Comparison of ENCODE assay signal across 17 cellular contexts in the genomic region with DNA sequence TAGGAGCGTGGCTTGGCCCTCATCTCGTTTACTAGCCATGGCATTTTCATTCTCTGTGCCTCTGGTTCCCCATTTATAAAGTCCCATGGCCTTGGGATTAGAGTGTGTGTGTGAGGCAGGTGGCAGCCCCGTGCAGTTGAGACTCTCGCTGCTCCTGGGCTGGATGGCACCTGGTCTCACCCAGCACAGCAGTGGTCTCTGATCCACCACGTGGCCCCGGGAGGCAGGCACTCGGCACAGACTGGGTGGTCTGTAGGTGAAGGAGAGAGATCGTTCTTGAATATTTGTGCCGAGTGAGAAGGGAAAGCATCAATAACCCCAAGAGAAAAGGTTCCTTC. TPM values are rescaled to one million over a fixed set of nuclear protein-coding genes. Genes with fewer than 3 reads are reported as not detected.
DNase-seq lines count a peak whose midpoint lies in the region; ATAC-seq and TF ChIP-seq lines count a peak whose summit lies in the region.
"Had no signal": no experiment of that assay in that cellular context is flagged by ENCODE, and none has a peak within 500 bp of the region (broad histone marks: within the 10 kb centered on the region; RNA-seq: fewer than 3 reads in every experiment).

No MANE protein-coding gene starts in this region.

- TF ChIP-seq POLR2A in suprapubic skin (IDR thresholded peaks at IDR 0.05), result no peak

- peak overlapping the region; percentile 67; the same call in 1 of the 2 replicates for H3K27ac Mint-ChIP-seq in WTC11
- H3K27ac Mint-ChIP-seq: activated CD4-positive, alpha-beta T cell treated with anti-CD3 and anti-CD28 coated beads, Interleukin-2, amount 10 ng/mL, durations not matched to agents 24 days and 14 days; activated naive CD8-positive, alpha-beta T cell treated with anti-CD3 and anti-CD28 coated beads, Interleukin-2, amount 50 U/mL, for 24 hours; activated T-cell treated with anti-CD3 and anti-CD28 coated beads, Interleukin-2, amount 50 U/mL, for 24 hours; T-helper 2 cell treated with Interferon-gamma antibody and Interleukin-4, amounts not matched to agents 5 μg/mL and 100 μg/mL, for 36 hours had no signal

- 0 out of 2 replicates have a peak overlapping the region, but pooled peaks have one; percentile 30 for H3K4me3 ChIP-seq in GM23248
- no peak overlapping the region for H3K4me3 ChIP-seq in suprapubic skin

- no peaks in the 10 kb centered on the region for H3K9me3 Mint-ChIP-seq in WTC11
- H3K9me3 Mint-ChIP-seq: activated CD4-positive, alpha-beta T cell treated with anti-CD3 and anti-CD28 coated beads, Interleukin-2, amount 10 ng/mL, durations not matched to agents 24 days and 14 days; activated naive CD8-positive, alpha-beta T cell treated with anti-CD3 and anti-CD28 coated beads, Interleukin-2, amount 50 U/mL, for 24 hours; activated T-cell treated with anti-CD3 and anti-CD28 coated beads, Interleukin-2, amount 50 U/mL, for 24 hours; T-helper 2 cell treated with Interferon-gamma antibody and Interleukin-4, amounts not matched to agents 5 μg/mL and 100 μg/mL, for 36 hours had no signal

- no peaks in the 10 kb centered on the region for H3K9me2 ChIP-seq in GM23248 (ENCODE audit: insufficient read depth)

- no peak for DNase-seq in GM23248
- no peak for DNase-seq in WTC11 (ENCODE audit: low spot score)
- no peak for DNase-seq in left colon
- peak; percentile 27 for DNase-seq in retina
- no peak for DNase-seq in NCI-H82 treated with DMSO at 0.1 percent for 48 hours (lab: John Stamatoyannopoulos, UW; ENCODE audit: unreplicated experiment)
- no peak for DNase-seq in suprapubic skin (ENCODE audit: low spot score in 2 of 2)
- no peak for DNase-seq in Right ventricle myocardium superior
- DNase-seq: activated CD4-positive, alpha-beta T cell treated with anti-CD3 and anti-CD28 coated beads, Interleukin-2, amount 10 ng/mL, durations not matched to agents 24 days and 14 days; activated naive CD8-positive, alpha-beta T cell treated with anti-CD3 and anti-CD28 coated beads, Interleukin-2, amount 50 U/mL, for 24 hours; activated T-cell treated with anti-CD3 and anti-CD28 coated beads, Interleukin-2, amount 50 U/mL, for 24 hours; NCI-H1436 treated with DMSO at 0.1 percent for 48 hours; NCI-H69 had no signal

- H3K36me3 Mint-ChIP-seq in WTC11, result no peaks in the 10 kb centered on the region

- peak overlapping the region; percentile 80 for H2AFZ ChIP-seq in GM23248

- no peaks in the 10 kb centered on the region for H3K27me3 Mint-ChIP-seq in WTC11 (ENCODE audit: low read depth)
- H3K27me3 Mint-ChIP-seq: activated T-cell treated with anti-CD3 and anti-CD28 coated beads, Interleukin-2, amount 50 U/mL, for 24 hours had no signal

- no peak; the same call in 1 of the 2 replicates for ATAC-seq in WTC11
- ATAC-seq in left colon, result peak; percentile 17
- no peak for ATAC-seq in GM18861 (IDR thresholded peaks at IDR 0.05; ENCODE audit: unreplicated experiment)
- no peak for ATAC-seq in Right ventricle myocardium superior (ENCODE audit: poor library complexity)

- 53 to 57% methylated on average over 9 of the region's 9 CpGs for WGBS in GM23248 (ENCODE audit: low coverage in 1 of 2, low lambda C conversion rate in 2 of 2, missing lambda C conversion rate in 2 of 2), 2 experiments
- WGBS in suprapubic skin, result 68% methylated on average over 9 of the region's 9 CpGs

- no peaks in the 10 kb centered on the region for H3K9me3 ChIP-seq in GM23248 (ENCODE audit: low read depth)
- H3K9me3 ChIP-seq in suprapubic skin, result no peaks in the 10 kb centered on the region

- CTCF ChIA-PET in WTC11 (lab: Charles Lee), result no interaction called here

- intact Hi-C loops in left colon (cut with DNase I, micrococcal nuclease), result loop anchor here in 1 of 2 donors (2.0 kb wide), 1 partner anchor 22 kb away; no protein-coding TSS in a partner anchor
- intact Hi-C loops in Right ventricle myocardium superior (cut with DNase I), result no loop called here

- H3K27me3 ChIP-seq in GM23248 (replicated peaks; ENCODE audit: insufficient read depth) (no peaks in the 10 kb centered on the region), suprapubic skin (no peaks in the 10 kb centered on the region)

- H3K9ac ChIP-seq in GM23248, result peak overlapping the region; percentile 55; the same call in 1 of the 2 replicates

- no peak overlapping the region for H3K4me3 Mint-ChIP-seq in WTC11
- H3K4me3 Mint-ChIP-seq: activated CD4-positive, alpha-beta T cell treated with anti-CD3 and anti-CD28 coated beads, Interleukin-2, amount 10 ng/mL, durations not matched to agents 24 days and 14 days; activated naive CD8-positive, alpha-beta T cell treated with anti-CD3 and anti-CD28 coated beads, Interleukin-2, amount 50 U/mL, for 24 hours; activated T-cell treated with anti-CD3 and anti-CD28 coated beads, Interleukin-2, amount 50 U/mL, for 24 hours; T-helper 2 cell treated with Interferon-gamma antibody and Interleukin-4, amounts not matched to agents 5 μg/mL and 100 μg/mL, for 36 hours had no signal

- H3K4me1 Mint-ChIP-seq in WTC11, result peaks cover 12% of the 10 kb centered on the region
- H3K4me1 Mint-ChIP-seq: activated CD4-positive, alpha-beta T cell treated with anti-CD3 and anti-CD28 coated beads, Interleukin-2, amount 10 ng/mL, durations not matched to agents 24 days and 14 days had no signal

- H3F3A ChIP-seq in GM23248 (ENCODE audit: insufficient read depth), result no peaks in the 10 kb centered on the region

- H3K36me3 ChIP-seq in GM23248 (ENCODE audit: low read depth), result no peaks in the 10 kb centered on the region
- no peaks in the 10 kb centered on the region for H3K36me3 ChIP-seq in suprapubic skin

- in situ Hi-C loops in GM23248 (cut with MboI), result no loop called here

- no peaks in the 10 kb centered on the region for H3K79me2 ChIP-seq in GM23248 (ENCODE audit: insufficient read depth)

- H3K27ac ChIP-seq in GM23248 (peak overlapping the region; percentile 49), suprapubic skin (no peak overlapping the region)
- H3K27ac ChIP-seq: HL-60 had no signal

- no peak for TF ChIP-seq EP300 in suprapubic skin (IDR thresholded peaks at IDR 0.05)

- H4K20me1 ChIP-seq in GM23248 (ENCODE audit: insufficient read depth), result no peaks in the 10 kb centered on the region

- peak overlapping the region; percentile 65 for H3K4me2 ChIP-seq in GM23248 (ENCODE audit: unreplicated experiment)

- TF ChIP-seq CTCF in WTC11 (IDR thresholded peaks at IDR 0.05), result no peak
- no peak for TF ChIP-seq CTCF in suprapubic skin (IDR thresholded peaks at IDR 0.05)

- H3K4me1 ChIP-seq in GM23248 (ENCODE audit: insufficient read depth), result peaks cover 16% of the 10 kb centered on the region
- H3K4me1 ChIP-seq in suprapubic skin, result peaks cover 17% of the 10 kb centered on the region

- POLR2A ChIA-PET in WTC11 (lab: Charles Lee), result no interaction called here

TF ChIP-seq in WTC11, 78 proteins besides CTCF, POLR2A, EP300 and RAD21:
- TF ChIP-seq TCF7 (CRISPR knock-in tag; IDR thresholded peaks at IDR 0.05; ENCODE audit: low read depth) (no peak), GABPB1 (CRISPR knock-in tag; IDR thresholded peaks at IDR 0.05) (no peak), FOXJ3 (CRISPR knock-in tag; IDR thresholded peaks at IDR 0.05; ENCODE audit: borderline replicate concordance) (no peak), MYBL2 (CRISPR knock-in tag; IDR thresholded peaks at IDR 0.05) (no peak)

RNA-seq across cellular contexts. Expression of a gene that starts 50.4 kb away (rescaled TPM):
- not detected in 2 replicates for total RNA-seq in GM23248 (2014; rRNA removed; shearing (Covaris generic))
- polyA plus RNA-seq in GM23248 (2016; fragmentation: Nextera tagmentation; extraction: Ambion mirVana), result not detected in 2 replicates
- total RNA-seq in WTC11 (2021) (not detected in 3 replicates), left colon (under 1 TPM; 0.08 to 0.09 TPM), suprapubic skin (100 to 1,000 TPM in 2 of 4 donors, 10 to 100 TPM in 2; 27.4 to 296 (median 105) TPM), Right ventricle myocardium superior (not detected)
- total RNA-seq: activated CD4-positive, alpha-beta T cell treated with anti-CD3 and anti-CD28 coated beads, Interleukin-2, amount 10 ng/mL, durations not matched to agents 24 days and 14 days; LHCN-M2; mucosa of gallbladder had no signal

Comparison
In these comparisons a context has a peak if more than half of its experiments do, and no peak if none do; other contexts are left out.
1. RNA of a gene that starts 50.4 kb away (total RNA-seq): 27.4 to 296 TPM in suprapubic skin; 0.08 to 0.09 TPM in left colon, not detected in WTC11, not detected in GM23248 and not detected in Right ventricle myocardium superior (single experiment); every median in the first group is over 10 times any median in the second.